ENCODE assay signal across 2 cellular contexts in genomic region chr19:2280633-2281264, GRCh38.
A peak's percentile ranks its signal among the peaks of the same experiment; 100 is the strongest.
TF ChIP-seq lines count a peak whose summit lies in the region.

No MANE protein-coding gene starts in this region.

TF ChIP-seq in A549, 52 proteins besides CTCF, POLR2A, EP300 and RAD21:
- TF ChIP-seq CBX2 (IDR thresholded peaks at IDR 0.05; ENCODE audit: borderline replicate concordance, low read depth) (no peak), ATOH8 (CRISPR knock-in tag; IDR thresholded peaks at IDR 0.05; ENCODE audit: low read depth) (no peak)
TF ChIP-seq in A549: peak in this region for 0.

TF ChIP-seq in K562, 482 proteins besides CTCF, POLR2A, EP300 and RAD21:
- TF ChIP-seq ZFP36 (IDR thresholded peaks at IDR 0.05; ENCODE audit: low read depth, low read length, partially characterized antibody) (peak; percentile 29), ZBTB7A (IDR thresholded peaks at IDR 0.05; ENCODE audit: borderline replicate concordance, control insufficient read depth, low read depth, low read length) (peak; percentile 53; the same call in 1 of the 2 replicates), POLR2G (IDR thresholded peaks at IDR 0.05; ENCODE audit: low read depth, low read length) (peak; percentile 55), TFE3 (CRISPR knock-in tag; IDR thresholded peaks at IDR 0.05) (no peak)
